8 cellular contexts compared by ENCODE assay signal in genomic region chr10:5447611-5448071, GRCh38. TPM values are rescaled to one million over a fixed set of nuclear protein-coding genes. Genes with fewer than 3 reads are reported as not detected.
A peak's percentile ranks its signal among the peaks of the same experiment; 100 is the strongest.
DNase-seq lines count a peak whose midpoint lies in the region; ATAC-seq and TF ChIP-seq lines count a peak whose summit lies in the region.

No MANE protein-coding gene starts in this region.

- H3K27ac Mint-ChIP-seq in activated CD8-positive, alpha-beta T cell treated with anti-CD3 and anti-CD28 coated beads for 36 hours, result peak overlapping the region; percentile 50

- no peak for TF ChIP-seq CTCF in AG04450 (IDR thresholded peaks at IDR 0.05; ENCODE audit: low read depth, low read length)
- no peak for TF ChIP-seq CTCF in activated CD8-positive, alpha-beta T cell treated with anti-CD3 and anti-CD28 coated beads for 36 hours (IDR thresholded peaks at IDR 0.05)

- H3K4me3 Mint-ChIP-seq in activated CD8-positive, alpha-beta T cell treated with anti-CD3 and anti-CD28 coated beads for 36 hours, result peak overlapping the region; percentile 50

- intact Hi-C loops in activated CD8-positive, alpha-beta T cell treated with anti-CD3 and anti-CD28 coated beads for 36 hours (cut with micrococcal nuclease), result loop anchor here (2.0 to 5.0 kb wide), 2 partner anchors 105 to 181 kb away; no protein-coding TSS in a partner anchor

- H3K36me3 ChIP-seq in subcutaneous abdominal adipose tissue (ENCODE audit: control insufficient read depth in 5 of 5, insufficient read depth in 5 of 5, low read length in 5 of 5), result peaks cover 0 to 8% (median 5%) of the 10 kb centered on the region in 5 donors

- H3K27me3 Mint-ChIP-seq in activated CD8-positive, alpha-beta T cell treated with anti-CD3 and anti-CD28 coated beads for 36 hours, result peaks cover 5% of the 10 kb centered on the region

- H3K4me3 ChIP-seq in AG04450 (ENCODE audit: low read depth, low read length) (peak overlapping the region; percentile 84), iPS-18c (ENCODE audit: insufficient read depth, low read depth, low read length) (peak overlapping the region; percentile 34), subcutaneous abdominal adipose tissue (ENCODE audit: low read depth in 1 of 5, low read length in 5 of 5) (peak overlapping the region; percentile 69 to 98 (median 80))

- peaks cover 47% of the 10 kb centered on the region for H3K4me1 Mint-ChIP-seq in activated CD8-positive, alpha-beta T cell treated with anti-CD3 and anti-CD28 coated beads for 36 hours (ENCODE audit: low read depth)

- H3K9me3 Mint-ChIP-seq in activated CD8-positive, alpha-beta T cell treated with anti-CD3 and anti-CD28 coated beads for 36 hours, result no peaks in the 10 kb centered on the region

- peaks cover 0 to 35% (median 17%) of the 10 kb centered on the region in 5 donors for H3K4me1 ChIP-seq in subcutaneous abdominal adipose tissue (ENCODE audit: control insufficient read depth in 5 of 5, insufficient read depth in 5 of 5, low read length in 5 of 5)

- DNase-seq in AG04450 (ENCODE audit: low read depth, low spot score) (no peak), amniotic stem cell (lab: John Stamatoyannopoulos, UW) (no peak), COLO829 (ENCODE audit: low spot score) (no peak)
- DNase-seq in activated CD8-positive, alpha-beta T cell treated with anti-CD3 and anti-CD28 coated beads for 36 hours, result peak; percentile 44

- no peak overlapping the region for H3K27ac ChIP-seq in AG04450 (ENCODE audit: low read depth, low read length)
- H3K27ac ChIP-seq in subcutaneous abdominal adipose tissue (ENCODE audit: low read depth, low read length), result peak overlapping the region; percentile 95

- no peaks in the 10 kb centered on the region for H3K9me3 ChIP-seq in AG04450 (ENCODE audit: control insufficient read depth, insufficient read depth, low read length)
- H3K9me3 ChIP-seq in iPS-18c (ENCODE audit: control insufficient read depth, insufficient read depth, low read length), result no peaks in the 10 kb centered on the region
- H3K9me3 ChIP-seq in subcutaneous abdominal adipose tissue (ENCODE audit: control insufficient read depth in 5 of 5, low read length in 5 of 5), result no peaks in the 10 kb centered on the region

- H3K9ac ChIP-seq in subcutaneous abdominal adipose tissue (ENCODE audit: low read length in 5 of 5), result peak overlapping the region; percentile 57 to 93 (median 74)

- CTCF ChIA-PET in AG04450 (lab: Charles Lee), result interaction anchor here (1.2 to 11.1 kb wide), 5 partner anchors 14 to 633 kb away, joined by 4 to 309 read pairs (median 8); no protein-coding TSS in a partner anchor
- CTCF ChIA-PET in activated CD8-positive, alpha-beta T cell treated with anti-CD3 and anti-CD28 coated beads for 36 hours (lab: Charles Lee), result interaction anchor here (1.6 to 18.5 kb wide), 5 partner anchors 12 to 598 kb away, joined by 4 to 246 read pairs (median 7); no protein-coding TSS in a partner anchor

- no peaks in the 10 kb centered on the region for H3K27me3 ChIP-seq in AG04450 (ENCODE audit: control insufficient read depth, insufficient read depth, low read length)
- no peaks in the 10 kb centered on the region for H3K27me3 ChIP-seq in subcutaneous abdominal adipose tissue (ENCODE audit: control insufficient read depth in 5 of 5, insufficient read depth in 4 of 5, low read length in 5 of 5)

- POLR2A ChIA-PET in AG04450 (lab: Yijun Ruan, JAX), result interaction anchor here (1.0 to 2.2 kb wide), 3 partner anchors 101 to 180 kb away, joined by 5 to 11 read pairs (median 6); no protein-coding TSS in a partner anchor
- POLR2A ChIA-PET in activated CD8-positive, alpha-beta T cell treated with anti-CD3 and anti-CD28 coated beads for 36 hours (lab: Charles Lee), result interaction anchor here (1.2 to 1.4 kb wide), 2 partner anchors 101 to 177 kb away, joined by 3 to 4 read pairs; no protein-coding TSS in a partner anchor

- ATAC-seq in GM19025 (IDR thresholded peaks at IDR 0.05; ENCODE audit: low read depth, unreplicated experiment) (peak; percentile 44), HG03175 (IDR thresholded peaks at IDR 0.05; ENCODE audit: unreplicated experiment) (peak; percentile 44)
- peak; percentile 79 for ATAC-seq in activated CD8-positive, alpha-beta T cell treated with anti-CD3 and anti-CD28 coated beads for 36 hours

- peaks cover 9% of the 10 kb centered on the region for H3K36me3 Mint-ChIP-seq in activated CD8-positive, alpha-beta T cell treated with anti-CD3 and anti-CD28 coated beads for 36 hours (ENCODE audit: low read depth)

RNA-seq across cellular contexts. Expression of gene NET1, which starts 35.3 kb away (rescaled TPM):
- polyA plus RNA-seq in AG04450 (2011; rRNA removed), result 39.1 and 46.8 TPM in 2 replicates
- 95.1 and 112 TPM in 2 replicates for polyA minus RNA-seq in AG04450 (2011; rRNA and poly(A)+ RNA removed)
- total RNA-seq in activated CD8-positive, alpha-beta T cell treated with anti-CD3 and anti-CD28 coated beads for 36 hours, result 10 to 100 TPM; 20.5 to 21.6 TPM

RNA-seq across cellular contexts. Expression of gene TUBAL3, which starts 43.0 kb away (rescaled TPM):
- polyA plus RNA-seq in AG04450 (2011; rRNA removed), result not detected in 2 replicates
- not detected in 2 replicates for polyA minus RNA-seq in AG04450 (2011; rRNA and poly(A)+ RNA removed)
- total RNA-seq in activated CD8-positive, alpha-beta T cell treated with anti-CD3 and anti-CD28 coated beads for 36 hours, result not detected

RNA-seq across cellular contexts. Expression of gene CALML5, which starts 51.7 kb away (rescaled TPM):
- not detected in 2 replicates for polyA plus RNA-seq in AG04450 (2011; rRNA removed)
- polyA minus RNA-seq in AG04450 (2011; rRNA and poly(A)+ RNA removed), result not detected in 2 replicates
- total RNA-seq in activated CD8-positive, alpha-beta T cell treated with anti-CD3 and anti-CD28 coated beads for 36 hours, result not detected

Comparison
In these comparisons a context has a peak if more than half of its experiments do, and no peak if none do; other contexts are left out.
1. H3K4me3 ChIP-seq: peak in every context shown above with its lines; median percentile 84 in AG04450; 80 in subcutaneous abdominal adipose tissue; 34 in iPS-18c.